ENCODE assay signal across 2 cellular contexts in the genomic region with DNA sequence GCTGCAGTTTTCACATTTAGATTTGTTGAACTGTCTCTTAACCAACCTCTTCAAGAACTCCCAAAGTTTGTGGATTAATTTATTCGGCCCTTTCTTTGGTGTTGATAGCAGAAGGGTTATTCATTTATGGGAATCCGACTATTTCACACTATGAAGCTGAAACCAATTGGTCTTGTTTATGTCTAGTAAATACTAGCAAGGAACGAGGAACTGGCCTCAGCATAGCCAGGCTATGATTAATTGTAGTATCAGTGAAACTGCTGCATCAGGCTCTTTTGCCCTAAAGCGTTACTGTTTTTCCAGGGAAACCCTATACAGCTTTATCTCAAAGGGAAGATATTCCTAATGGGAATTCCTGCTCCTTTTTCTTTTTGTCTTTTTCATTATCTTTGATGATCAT.
TF ChIP-seq lines count a peak whose summit lies in the region.

No MANE protein-coding gene starts in this region.

TF ChIP-seq in WTC11, 78 proteins besides CTCF, POLR2A, EP300 and RAD21 (continues in another document):
- TF ChIP-seq ZNF671 (CRISPR knock-in tag; IDR thresholded peaks at IDR 0.05) (no peak), GTF2I (CRISPR knock-in tag; conservative IDR thresholded peaks at IDR 0.05) (no peak), ZNF423 (CRISPR knock-in tag; IDR thresholded peaks at IDR 0.05) (no peak), TEAD1 (CRISPR knock-in tag; IDR thresholded peaks at IDR 0.05) (no peak), SP1 (CRISPR knock-in tag; conservative IDR thresholded peaks at IDR 0.05) (no peak), TP53 (CRISPR knock-in tag; IDR thresholded peaks at IDR 0.05) (no peak)
- TF ChIP-seq, protein P1, sequence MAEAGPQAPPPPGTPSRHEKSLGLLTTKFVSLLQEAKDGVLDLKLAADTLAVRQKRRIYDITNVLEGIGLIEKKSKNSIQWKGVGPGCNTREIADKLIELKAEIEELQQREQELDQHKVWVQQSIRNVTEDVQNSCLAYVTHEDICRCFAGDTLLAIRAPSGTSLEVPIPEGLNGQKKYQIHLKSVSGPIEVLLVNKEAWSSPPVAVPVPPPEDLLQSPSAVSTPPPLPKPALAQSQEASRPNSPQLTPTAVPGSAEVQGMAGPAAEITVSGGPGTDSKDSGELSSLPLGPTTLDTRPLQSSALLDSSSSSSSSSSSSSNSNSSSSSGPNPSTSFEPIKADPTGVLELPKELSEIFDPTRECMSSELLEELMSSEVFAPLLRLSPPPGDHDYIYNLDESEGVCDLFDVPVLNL (CRISPR knock-in tag; IDR thresholded peaks at IDR 0.05; ENCODE audit: borderline replicate concordance, low read depth), result no peak
- TF ChIP-seq, protein P2, sequence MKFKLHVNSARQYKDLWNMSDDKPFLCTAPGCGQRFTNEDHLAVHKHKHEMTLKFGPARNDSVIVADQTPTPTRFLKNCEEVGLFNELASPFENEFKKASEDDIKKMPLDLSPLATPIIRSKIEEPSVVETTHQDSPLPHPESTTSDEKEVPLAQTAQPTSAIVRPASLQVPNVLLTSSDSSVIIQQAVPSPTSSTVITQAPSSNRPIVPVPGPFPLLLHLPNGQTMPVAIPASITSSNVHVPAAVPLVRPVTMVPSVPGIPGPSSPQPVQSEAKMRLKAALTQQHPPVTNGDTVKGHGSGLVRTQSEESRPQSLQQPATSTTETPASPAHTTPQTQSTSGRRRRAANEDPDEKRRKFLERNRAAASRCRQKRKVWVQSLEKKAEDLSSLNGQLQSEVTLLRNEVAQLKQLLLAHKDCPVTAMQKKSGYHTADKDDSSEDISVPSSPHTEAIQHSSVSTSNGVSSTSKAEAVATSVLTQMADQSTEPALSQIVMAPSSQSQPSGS (CRISPR knock-in tag; IDR thresholded peaks at IDR 0.05; ENCODE audit: borderline replicate concordance, low read depth), result no peak
- TF ChIP-seq, protein P3, sequence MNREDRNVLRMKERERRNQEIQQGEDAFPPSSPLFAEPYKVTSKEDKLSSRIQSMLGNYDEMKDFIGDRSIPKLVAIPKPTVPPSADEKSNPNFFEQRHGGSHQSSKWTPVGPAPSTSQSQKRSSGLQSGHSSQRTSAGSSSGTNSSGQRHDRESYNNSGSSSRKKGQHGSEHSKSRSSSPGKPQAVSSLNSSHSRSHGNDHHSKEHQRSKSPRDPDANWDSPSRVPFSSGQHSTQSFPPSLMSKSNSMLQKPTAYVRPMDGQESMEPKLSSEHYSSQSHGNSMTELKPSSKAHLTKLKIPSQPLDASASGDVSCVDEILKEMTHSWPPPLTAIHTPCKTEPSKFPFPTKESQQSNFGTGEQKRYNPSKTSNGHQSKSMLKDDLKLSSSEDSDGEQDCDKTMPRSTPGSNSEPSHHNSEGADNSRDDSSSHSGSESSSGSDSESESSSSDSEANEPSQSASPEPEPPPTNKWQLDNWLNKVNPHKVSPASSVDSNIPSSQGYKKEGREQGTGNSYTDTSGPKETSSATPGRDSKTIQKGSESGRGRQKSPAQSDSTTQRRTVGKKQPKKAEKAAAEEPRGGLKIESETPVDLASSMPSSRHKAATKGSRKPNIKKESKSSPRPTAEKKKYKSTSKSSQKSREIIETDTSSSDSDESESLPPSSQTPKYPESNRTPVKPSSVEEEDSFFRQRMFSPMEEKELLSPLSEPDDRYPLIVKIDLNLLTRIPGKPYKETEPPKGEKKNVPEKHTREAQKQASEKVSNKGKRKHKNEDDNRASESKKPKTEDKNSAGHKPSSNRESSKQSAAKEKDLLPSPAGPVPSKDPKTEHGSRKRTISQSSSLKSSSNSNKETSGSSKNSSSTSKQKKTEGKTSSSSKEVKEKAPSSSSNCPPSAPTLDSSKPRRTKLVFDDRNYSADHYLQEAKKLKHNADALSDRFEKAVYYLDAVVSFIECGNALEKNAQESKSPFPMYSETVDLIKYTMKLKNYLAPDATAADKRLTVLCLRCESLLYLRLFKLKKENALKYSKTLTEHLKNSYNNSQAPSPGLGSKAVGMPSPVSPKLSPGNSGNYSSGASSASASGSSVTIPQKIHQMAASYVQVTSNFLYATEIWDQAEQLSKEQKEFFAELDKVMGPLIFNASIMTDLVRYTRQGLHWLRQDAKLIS (CRISPR knock-in tag; IDR thresholded peaks at IDR 0.05; ENCODE audit: borderline replicate concordance), result no peak
- TF ChIP-seq, protein P4, sequence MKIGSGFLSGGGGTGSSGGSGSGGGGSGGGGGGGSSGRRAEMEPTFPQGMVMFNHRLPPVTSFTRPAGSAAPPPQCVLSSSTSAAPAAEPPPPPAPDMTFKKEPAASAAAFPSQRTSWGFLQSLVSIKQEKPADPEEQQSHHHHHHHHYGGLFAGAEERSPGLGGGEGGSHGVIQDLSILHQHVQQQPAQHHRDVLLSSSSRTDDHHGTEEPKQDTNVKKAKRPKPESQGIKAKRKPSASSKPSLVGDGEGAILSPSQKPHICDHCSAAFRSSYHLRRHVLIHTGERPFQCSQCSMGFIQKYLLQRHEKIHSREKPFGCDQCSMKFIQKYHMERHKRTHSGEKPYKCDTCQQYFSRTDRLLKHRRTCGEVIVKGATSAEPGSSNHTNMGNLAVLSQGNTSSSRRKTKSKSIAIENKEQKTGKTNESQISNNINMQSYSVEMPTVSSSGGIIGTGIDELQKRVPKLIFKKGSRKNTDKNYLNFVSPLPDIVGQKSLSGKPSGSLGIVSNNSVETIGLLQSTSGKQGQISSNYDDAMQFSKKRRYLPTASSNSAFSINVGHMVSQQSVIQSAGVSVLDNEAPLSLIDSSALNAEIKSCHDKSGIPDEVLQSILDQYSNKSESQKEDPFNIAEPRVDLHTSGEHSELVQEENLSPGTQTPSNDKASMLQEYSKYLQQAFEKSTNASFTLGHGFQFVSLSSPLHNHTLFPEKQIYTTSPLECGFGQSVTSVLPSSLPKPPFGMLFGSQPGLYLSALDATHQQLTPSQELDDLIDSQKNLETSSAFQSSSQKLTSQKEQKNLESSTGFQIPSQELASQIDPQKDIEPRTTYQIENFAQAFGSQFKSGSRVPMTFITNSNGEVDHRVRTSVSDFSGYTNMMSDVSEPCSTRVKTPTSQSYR (CRISPR knock-in tag; IDR thresholded peaks at IDR 0.05), result no peak

TF ChIP-seq in HepG2, 621 proteins besides CTCF, POLR2A, EP300 and RAD21:
- TF ChIP-seq, protein P5, sequence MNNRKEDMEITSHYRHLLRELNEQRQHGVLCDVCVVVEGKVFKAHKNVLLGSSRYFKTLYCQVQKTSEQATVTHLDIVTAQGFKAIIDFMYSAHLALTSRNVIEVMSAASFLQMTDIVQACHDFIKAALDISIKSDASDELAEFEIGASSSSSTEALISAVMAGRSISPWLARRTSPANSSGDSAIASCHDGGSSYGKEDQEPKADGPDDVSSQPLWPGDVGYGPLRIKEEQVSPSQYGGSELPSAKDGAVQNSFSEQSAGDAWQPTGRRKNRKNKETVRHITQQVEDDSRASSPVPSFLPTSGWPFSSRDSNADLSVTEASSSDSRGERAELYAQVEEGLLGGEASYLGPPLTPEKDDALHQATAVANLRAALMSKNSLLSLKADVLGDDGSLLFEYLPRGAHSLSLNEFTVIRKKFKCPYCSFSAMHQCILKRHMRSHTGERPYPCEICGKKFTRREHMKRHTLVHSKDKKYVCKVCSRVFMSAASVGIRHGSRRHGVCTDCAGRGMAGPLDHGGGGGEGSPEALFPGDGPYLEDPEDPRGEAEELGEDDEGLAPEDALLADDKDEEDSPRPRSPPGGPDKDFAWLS (CRISPR knock-in tag; IDR thresholded peaks at IDR 0.05; ENCODE audit: borderline replicate concordance), result no peak
- TF ChIP-seq ISL2 (CRISPR knock-in tag; IDR thresholded peaks at IDR 0.05) (no peak), CHCHD3 (CRISPR knock-in tag; IDR thresholded peaks at IDR 0.05) (no peak), TBL1XR1 (IDR thresholded peaks at IDR 0.05; ENCODE audit: borderline replicate concordance, low read length, partially characterized antibody) (no peak), SRSF4 (IDR thresholded peaks at IDR 0.05; ENCODE audit: low read depth, low read length, poor library complexity, severe bottlenecking) (no peak)
- TF ChIP-seq, protein P6, sequence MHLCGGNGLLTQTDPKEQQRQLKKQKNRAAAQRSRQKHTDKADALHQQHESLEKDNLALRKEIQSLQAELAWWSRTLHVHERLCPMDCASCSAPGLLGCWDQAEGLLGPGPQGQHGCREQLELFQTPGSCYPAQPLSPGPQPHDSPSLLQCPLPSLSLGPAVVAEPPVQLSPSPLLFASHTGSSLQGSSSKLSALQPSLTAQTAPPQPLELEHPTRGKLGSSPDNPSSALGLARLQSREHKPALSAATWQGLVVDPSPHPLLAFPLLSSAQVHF (CRISPR knock-in tag; IDR thresholded peaks at IDR 0.05), result no peak
